Comparison of ENCODE assay signal across 1 cellular context in the genomic region with DNA sequence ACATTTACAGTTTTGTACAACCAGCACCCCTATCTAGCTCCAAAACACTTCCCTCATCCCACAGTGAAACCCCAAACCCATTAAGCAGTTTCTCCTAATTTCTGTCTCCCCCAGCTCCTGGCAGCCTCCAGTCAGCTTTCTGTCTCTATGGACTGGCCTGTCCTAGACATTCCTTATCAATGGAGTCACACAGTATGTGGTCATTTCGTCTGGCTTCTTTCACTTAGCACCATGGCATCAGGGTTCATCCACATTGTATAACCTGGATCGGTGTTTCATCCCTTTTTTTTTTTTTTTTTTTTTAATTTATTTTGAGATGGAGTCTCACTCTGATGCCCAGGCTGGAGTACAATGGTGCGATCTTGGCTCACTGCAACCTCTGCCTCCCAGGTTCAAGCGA.
TF ChIP-seq lines count a peak whose summit lies in the region.

No MANE protein-coding gene starts in this region.

TF ChIP-seq in K562, 482 proteins besides CTCF, POLR2A, EP300 and RAD21 (continued from another document):
- TF ChIP-seq, protein P1, sequence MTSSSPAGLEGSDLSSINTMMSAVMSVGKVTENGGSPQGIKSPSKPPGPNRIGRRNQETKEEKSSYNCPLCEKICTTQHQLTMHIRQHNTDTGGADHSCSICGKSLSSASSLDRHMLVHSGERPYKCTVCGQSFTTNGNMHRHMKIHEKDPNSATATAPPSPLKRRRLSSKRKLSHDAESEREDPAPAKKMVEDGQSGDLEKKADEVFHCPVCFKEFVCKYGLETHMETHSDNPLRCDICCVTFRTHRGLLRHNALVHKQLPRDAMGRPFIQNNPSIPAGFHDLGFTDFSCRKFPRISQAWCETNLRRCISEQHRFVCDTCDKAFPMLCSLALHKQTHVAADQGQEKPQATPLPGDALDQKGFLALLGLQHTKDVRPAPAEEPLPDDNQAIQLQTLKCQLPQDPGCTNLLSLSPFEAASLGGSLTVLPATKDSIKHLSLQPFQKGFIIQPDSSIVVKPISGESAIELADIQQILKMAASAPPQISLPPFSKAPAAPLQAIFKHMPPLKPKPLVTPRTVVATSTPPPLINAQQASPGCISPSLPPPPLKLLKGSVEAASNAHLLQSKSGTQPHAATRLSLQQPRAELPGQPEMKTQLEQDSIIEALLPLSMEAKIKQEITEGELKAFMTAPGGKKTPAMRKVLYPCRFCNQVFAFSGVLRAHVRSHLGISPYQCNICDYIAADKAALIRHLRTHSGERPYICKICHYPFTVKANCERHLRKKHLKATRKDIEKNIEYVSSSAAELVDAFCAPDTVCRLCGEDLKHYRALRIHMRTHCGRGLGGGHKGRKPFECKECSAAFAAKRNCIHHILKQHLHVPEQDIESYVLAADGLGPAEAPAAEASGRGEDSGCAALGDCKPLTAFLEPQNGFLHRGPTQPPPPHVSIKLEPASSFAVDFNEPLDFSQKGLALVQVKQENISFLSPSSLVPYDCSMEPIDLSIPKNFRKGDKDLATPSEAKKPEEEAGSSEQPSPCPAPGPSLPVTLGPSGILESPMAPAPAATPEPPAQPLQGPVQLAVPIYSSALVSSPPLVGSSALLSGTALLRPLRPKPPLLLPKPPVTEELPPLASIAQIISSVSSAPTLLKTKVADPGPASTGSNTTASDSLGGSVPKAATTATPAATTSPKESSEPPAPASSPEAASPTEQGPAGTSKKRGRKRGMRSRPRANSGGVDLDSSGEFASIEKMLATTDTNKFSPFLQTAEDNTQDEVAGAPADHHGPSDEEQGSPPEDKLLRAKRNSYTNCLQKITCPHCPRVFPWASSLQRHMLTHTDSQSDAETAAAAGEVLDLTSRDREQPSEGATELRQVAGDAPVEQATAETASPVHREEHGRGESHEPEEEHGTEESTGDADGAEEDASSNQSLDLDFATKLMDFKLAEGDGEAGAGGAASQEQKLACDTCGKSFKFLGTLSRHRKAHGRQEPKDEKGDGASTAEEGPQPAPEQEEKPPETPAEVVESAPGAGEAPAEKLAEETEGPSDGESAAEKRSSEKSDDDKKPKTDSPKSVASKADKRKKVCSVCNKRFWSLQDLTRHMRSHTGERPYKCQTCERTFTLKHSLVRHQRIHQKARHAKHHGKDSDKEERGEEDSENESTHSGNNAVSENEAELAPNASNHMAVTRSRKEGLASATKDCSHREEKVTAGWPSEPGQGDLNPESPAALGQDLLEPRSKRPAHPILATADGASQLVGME (CRISPR knock-in tag; IDR thresholded peaks at IDR 0.05), result no peak
- TF ChIP-seq CTBP1 (IDR thresholded peaks at IDR 0.05; ENCODE audit: borderline replicate concordance) (no peak), SMAD1 (IDR thresholded peaks at IDR 0.05; ENCODE audit: low read depth, low read length, partially characterized antibody) (no peak), ZNF444 (CRISPR knock-in tag; IDR thresholded peaks at IDR 0.05) (no peak)
